1 cellular context compared by ENCODE assay signal in the genomic region with DNA sequence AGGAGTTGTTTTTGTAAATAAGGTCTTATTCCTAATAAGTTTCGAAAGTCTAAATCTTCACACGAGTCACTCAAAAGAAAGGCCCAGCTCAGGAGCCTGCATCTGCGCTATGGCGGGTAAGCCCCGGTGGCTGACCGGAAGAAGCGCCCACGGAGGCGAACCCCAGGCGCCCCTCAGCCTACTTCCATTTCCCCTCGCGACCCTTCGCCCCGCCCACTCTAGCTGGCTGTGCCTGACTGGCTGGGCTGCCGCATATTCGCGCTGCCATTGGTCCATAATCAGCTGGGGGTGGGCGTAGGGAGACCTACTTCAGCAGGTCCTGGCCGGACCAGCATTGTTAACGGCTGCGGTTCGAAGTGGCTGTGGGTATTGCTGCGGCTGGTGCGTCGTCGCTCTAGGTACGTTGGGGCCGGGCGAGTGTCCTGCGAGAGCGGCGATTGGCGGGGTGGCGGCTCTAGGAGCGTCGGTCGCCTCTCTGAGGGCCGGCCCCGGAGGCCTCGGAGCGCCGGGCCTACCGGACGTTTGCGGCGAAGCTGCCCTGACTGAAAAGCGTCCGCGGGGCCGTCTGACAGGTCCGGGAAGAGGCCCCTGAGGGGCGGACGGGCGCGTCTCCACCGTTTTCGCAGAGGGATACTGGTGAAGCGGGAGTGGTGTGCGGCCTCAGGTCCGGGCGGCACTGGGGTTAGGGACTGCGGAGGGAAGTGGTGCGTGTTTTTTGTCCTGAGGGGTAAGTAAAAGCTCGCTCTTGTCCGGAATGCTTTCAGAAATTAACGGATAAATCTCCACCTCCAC.
TF ChIP-seq lines count a peak whose summit lies in the region.

A gene with protein sequence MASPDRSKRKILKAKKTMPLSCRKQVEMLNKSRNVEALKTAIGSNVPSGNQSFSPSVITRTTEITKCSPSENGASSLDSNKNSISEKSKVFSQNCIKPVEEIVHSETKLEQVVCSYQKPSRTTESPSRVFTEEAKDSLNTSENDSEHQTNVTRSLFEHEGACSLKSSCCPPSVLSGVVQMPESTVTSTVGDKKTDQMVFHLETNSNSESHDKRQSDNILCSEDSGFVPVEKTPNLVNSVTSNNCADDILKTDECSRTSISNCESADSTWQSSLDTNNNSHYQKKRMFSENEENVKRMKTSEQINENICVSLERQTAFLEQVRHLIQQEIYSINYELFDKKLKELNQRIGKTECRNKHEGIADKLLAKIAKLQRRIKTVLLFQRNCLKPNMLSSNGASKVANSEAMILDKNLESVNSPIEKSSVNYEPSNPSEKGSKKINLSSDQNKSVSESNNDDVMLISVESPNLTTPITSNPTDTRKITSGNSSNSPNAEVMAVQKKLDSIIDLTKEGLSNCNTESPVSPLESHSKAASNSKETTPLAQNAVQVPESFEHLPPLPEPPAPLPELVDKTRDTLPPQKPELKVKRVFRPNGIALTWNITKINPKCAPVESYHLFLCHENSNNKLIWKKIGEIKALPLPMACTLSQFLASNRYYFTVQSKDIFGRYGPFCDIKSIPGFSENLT (plus strand): TSS at position 337 of the 792 bp plus-strand sequence. CDS start 44,560 bp downstream, outside the sequence.

TF ChIP-seq in IMR-90, 13 proteins besides CTCF, POLR2A, EP300 and RAD21:
- TF ChIP-seq, protein P1, sequence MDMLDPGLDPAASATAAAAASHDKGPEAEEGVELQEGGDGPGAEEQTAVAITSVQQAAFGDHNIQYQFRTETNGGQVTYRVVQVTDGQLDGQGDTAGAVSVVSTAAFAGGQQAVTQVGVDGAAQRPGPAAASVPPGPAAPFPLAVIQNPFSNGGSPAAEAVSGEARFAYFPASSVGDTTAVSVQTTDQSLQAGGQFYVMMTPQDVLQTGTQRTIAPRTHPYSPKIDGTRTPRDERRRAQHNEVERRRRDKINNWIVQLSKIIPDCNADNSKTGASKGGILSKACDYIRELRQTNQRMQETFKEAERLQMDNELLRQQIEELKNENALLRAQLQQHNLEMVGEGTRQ (IDR thresholded peaks at IDR 0.05; ENCODE audit: low read depth, low read length), result no peak
- TF ChIP-seq MAFK (IDR thresholded peaks at IDR 0.05; ENCODE audit: low read depth, low read length), result no peak
- TF ChIP-seq BHLHE40 (IDR thresholded peaks at IDR 0.05; ENCODE audit: low read depth, low read length), result no peak
- no peak for TF ChIP-seq CHD1 (IDR thresholded peaks at IDR 0.05; ENCODE audit: low read depth, low read length)
